In the genomic region with DNA sequence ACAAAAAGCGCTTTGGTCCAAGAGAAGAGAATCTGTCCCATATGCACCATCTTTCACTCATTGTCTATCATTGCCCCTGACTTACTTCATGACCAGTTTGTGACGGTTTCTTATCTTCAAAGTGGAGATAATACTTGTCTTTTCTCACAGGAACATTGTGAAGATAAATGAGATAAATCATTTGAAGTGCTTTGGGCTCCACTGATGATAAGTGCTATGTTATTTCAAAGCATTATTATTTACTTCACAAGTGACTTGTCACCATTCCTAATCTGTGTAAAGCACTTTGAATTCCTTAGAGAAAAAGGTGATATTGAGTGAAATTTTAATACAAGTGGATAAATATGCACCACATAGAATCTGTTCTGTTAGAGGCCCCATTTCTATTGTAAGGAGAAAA, we compare ENCODE assay signal across 35 cellular contexts.
"Had no signal": no experiment of that assay in that cellular context is flagged by ENCODE, and none has a peak within 500 bp of the region (broad histone marks: within the 10 kb centered on the region; RNA-seq: fewer than 3 reads in every experiment).

No MANE protein-coding gene starts in this region.

- H3K4me3 Mint-ChIP-seq: activated B cell treated with CpG ODN at 0.5 μM for 24 hours; activated CD4-positive, alpha-beta memory T cell treated with anti-CD3 and anti-CD28 coated beads for 36 hours; activated CD4-positive, alpha-beta T cell treated with anti-CD3 and anti-CD28 coated beads, Interleukin-2, amount 10 ng/mL, durations not matched to agents 24 days and 14 days; activated CD8-positive, alpha-beta memory T cell treated with anti-CD3 and anti-CD28 coated beads, Interleukin-2, amount 10 ng/mL, durations not matched to agents 7 days and 5 days; activated CD8-positive, alpha-beta T cell treated with anti-CD3 and anti-CD28 coated beads, Interleukin-2, amount 10 ng/mL, durations not matched to agents 7 days and 5 days; activated naive CD4-positive, alpha-beta T cell treated with anti-CD3 and anti-CD28 coated beads for 36 hours; activated naive CD8-positive, alpha-beta T cell treated with anti-CD3 and anti-CD28 coated beads for 36 hours; activated T-cell treated with anti-CD3 and anti-CD28 coated beads, Interleukin-2, amount 50 U/mL, for 24 hours; T-helper 1 cell treated with Interleukin-12 subunit alpha and Interleukin-12 subunit beta and Interleukin-4 antibody, amounts not matched to agents 30 μg/mL and 1 μg/mL, for 36 hours; T-helper 2 cell treated with Interferon-gamma antibody and Interleukin-4, amounts not matched to agents 5 μg/mL and 100 μg/mL, for 36 hours had no signal

- DNase-seq: activated B cell treated with CpG ODN at 0.5 μM for 24 hours; activated CD4-positive, alpha-beta memory T cell treated with anti-CD3 and anti-CD28 coated beads for 36 hours; activated CD4-positive, alpha-beta T cell treated with anti-CD3 and anti-CD28 coated beads for 4 hours; activated CD4-positive, alpha-beta T cell treated with anti-CD3 and anti-CD28 coated beads, Interleukin-2, amount 10 ng/mL, durations not matched to agents 24 days and 14 days; activated CD4-positive, alpha-beta T cell treated with anti-CD3 and anti-CD28 coated beads, Interleukin-2, amount 50 U/mL, for 1 hour; activated CD4-positive, alpha-beta T cell treated with anti-CD3 and anti-CD28 coated beads, Interleukin-2, amount 50 U/mL, for 4 hours; activated CD4-positive, CD25-positive, alpha-beta regulatory T cell treated with anti-CD3 and anti-CD28 coated beads, Interleukin-2, amount 50 U/mL, for 72 hours; activated CD8-positive, alpha-beta memory T cell treated with anti-CD3 and anti-CD28 coated beads for 24 hours; activated CD8-positive, alpha-beta memory T cell treated with anti-CD3 and anti-CD28 coated beads, Interleukin-2, amount 10 ng/mL, durations not matched to agents 7 days and 5 days; activated CD8-positive, alpha-beta memory T cell treated with anti-CD3 and anti-CD28 coated beads, Interleukin-2, amount 50 U/mL, for 48 hours; activated CD8-positive, alpha-beta T cell treated with anti-CD3 and anti-CD28 coated beads, Interleukin-2, amount 10 ng/mL, durations not matched to agents 7 days and 5 days; activated effector memory CD4-positive, alpha-beta T cell treated with anti-CD3 and anti-CD28 coated beads, Interleukin-2, amount 50 U/mL, for 16 hours; activated gamma-delta T cell treated with Interleukin-2 at 50 U/mL for 16 hours; activated naive CD4-positive, alpha-beta T cell; activated naive CD4-positive, alpha-beta T cell treated with anti-CD3 and anti-CD28 coated beads for 36 hours; activated naive CD4-positive, alpha-beta T cell treated with anti-CD3 and anti-CD28 coated beads, Interleukin-2, amount 50 U/mL, for 16 hours; activated naive CD8-positive, alpha-beta T cell treated with anti-CD3 and anti-CD28 coated beads for 36 hours; activated T-cell treated with anti-CD3 and anti-CD28 coated beads, Interleukin-2, amount 50 U/mL, for 24 hours; activated T-cell treated with anti-CD3 and anti-CD28 coated beads, Interleukin-2, amount 50 U/mL, for 48 hours; adrenal gland; amniotic stem cell; aorta; body of pancreas; brain microvascular endothelial cell; central memory CD4-positive, alpha-beta T cell; T-helper 1 cell; T-helper 2 cell; T-helper 9 cell had no signal

- H3K9me3 Mint-ChIP-seq: activated B cell treated with CpG ODN at 0.5 μM for 24 hours; activated CD4-positive, alpha-beta memory T cell treated with anti-CD3 and anti-CD28 coated beads for 36 hours; activated CD4-positive, alpha-beta T cell treated with anti-CD3 and anti-CD28 coated beads, Interleukin-2, amount 10 ng/mL, durations not matched to agents 24 days and 14 days; activated naive CD8-positive, alpha-beta T cell treated with anti-CD3 and anti-CD28 coated beads for 36 hours; T-helper 1 cell treated with Interleukin-12 subunit alpha and Interleukin-12 subunit beta and Interleukin-4 antibody, amounts not matched to agents 30 μg/mL and 1 μg/mL, for 36 hours had no signal

- H3K4me1 Mint-ChIP-seq: activated B cell treated with CpG ODN at 0.5 μM for 24 hours; activated CD4-positive, alpha-beta T cell treated with anti-CD3 and anti-CD28 coated beads, Interleukin-2, amount 10 ng/mL, durations not matched to agents 24 days and 14 days; activated CD8-positive, alpha-beta memory T cell treated with anti-CD3 and anti-CD28 coated beads, Interleukin-2, amount 10 ng/mL, durations not matched to agents 7 days and 5 days; activated naive CD8-positive, alpha-beta T cell treated with anti-CD3 and anti-CD28 coated beads for 36 hours had no signal

- H3K36me3 ChIP-seq: adrenal gland, brain microvascular endothelial cell, breast epithelium had no signal

- ATAC-seq: activated CD8-positive, alpha-beta memory T cell treated with anti-CD3 and anti-CD28 coated beads, Interleukin-2, amount 10 ng/mL, durations not matched to agents 7 days and 5 days; activated CD8-positive, alpha-beta T cell treated with anti-CD3 and anti-CD28 coated beads, Interleukin-2, amount 10 ng/mL, durations not matched to agents 7 days and 5 days; activated naive CD4-positive, alpha-beta T cell treated with anti-CD3 and anti-CD28 coated beads, Interleukin-2, amount 50 U/mL, for 72 hours; body of pancreas had no signal

- H3K9me3 ChIP-seq: body of pancreas, breast epithelium had no signal

- FAIRE-seq: astrocyte, TTC549 had no signal

- H3K27me3 ChIP-seq: adrenal gland, body of pancreas, brain microvascular endothelial cell, breast epithelium had no signal

- H3K27me3 Mint-ChIP-seq: activated B cell treated with CpG ODN at 0.5 μM for 24 hours; activated CD4-positive, alpha-beta memory T cell treated with anti-CD3 and anti-CD28 coated beads for 36 hours; activated CD4-positive, alpha-beta T cell treated with anti-CD3 and anti-CD28 coated beads, Interleukin-2, amount 10 ng/mL, durations not matched to agents 24 days and 14 days; activated CD8-positive, alpha-beta memory T cell treated with anti-CD3 and anti-CD28 coated beads, Interleukin-2, amount 10 ng/mL, durations not matched to agents 7 days and 5 days; activated naive CD8-positive, alpha-beta T cell treated with anti-CD3 and anti-CD28 coated beads for 36 hours; activated T-cell treated with anti-CD3 and anti-CD28 coated beads, Interleukin-2, amount 50 U/mL, for 24 hours had no signal

- H3K27ac Mint-ChIP-seq: activated B cell treated with CpG ODN at 0.5 μM for 24 hours; activated CD4-positive, alpha-beta memory T cell treated with anti-CD3 and anti-CD28 coated beads for 36 hours; activated CD4-positive, alpha-beta T cell treated with anti-CD3 and anti-CD28 coated beads, Interleukin-2, amount 10 ng/mL, durations not matched to agents 24 days and 14 days; activated CD8-positive, alpha-beta memory T cell treated with anti-CD3 and anti-CD28 coated beads, Interleukin-2, amount 10 ng/mL, durations not matched to agents 7 days and 5 days; activated CD8-positive, alpha-beta T cell treated with anti-CD3 and anti-CD28 coated beads, Interleukin-2, amount 10 ng/mL, durations not matched to agents 7 days and 5 days; activated naive CD4-positive, alpha-beta T cell treated with anti-CD3 and anti-CD28 coated beads for 36 hours; activated naive CD4-positive, alpha-beta T cell treated with anti-CD3 and anti-CD28 coated beads, Interleukin-2, amount 50 U/mL, for 72 hours; activated naive CD8-positive, alpha-beta T cell treated with anti-CD3 and anti-CD28 coated beads for 36 hours; activated T-cell treated with anti-CD3 and anti-CD28 coated beads, Interleukin-2, amount 50 U/mL, for 24 hours; T-helper 1 cell treated with Interleukin-12 subunit alpha and Interleukin-12 subunit beta and Interleukin-4 antibody, amounts not matched to agents 30 μg/mL and 1 μg/mL, for 36 hours; T-helper 2 cell treated with Interferon-gamma antibody and Interleukin-4, amounts not matched to agents 5 μg/mL and 100 μg/mL, for 36 hours had no signal

- H3K4me3 ChIP-seq: adrenal gland, body of pancreas, breast epithelium had no signal

- H3K4me1 ChIP-seq: adrenal gland, body of pancreas, breast epithelium had no signal

- H3K36me3 Mint-ChIP-seq: activated CD4-positive, alpha-beta memory T cell treated with anti-CD3 and anti-CD28 coated beads for 36 hours; activated CD8-positive, alpha-beta memory T cell treated with anti-CD3 and anti-CD28 coated beads, Interleukin-2, amount 10 ng/mL, durations not matched to agents 7 days and 5 days; activated naive CD8-positive, alpha-beta T cell treated with anti-CD3 and anti-CD28 coated beads for 36 hours had no signal

- H3K27ac ChIP-seq: adrenal gland, body of pancreas, brain microvascular endothelial cell, breast epithelium, VCaP had no signal
